Comparison of ENCODE assay signal across 10 cellular contexts in the genomic region with DNA sequence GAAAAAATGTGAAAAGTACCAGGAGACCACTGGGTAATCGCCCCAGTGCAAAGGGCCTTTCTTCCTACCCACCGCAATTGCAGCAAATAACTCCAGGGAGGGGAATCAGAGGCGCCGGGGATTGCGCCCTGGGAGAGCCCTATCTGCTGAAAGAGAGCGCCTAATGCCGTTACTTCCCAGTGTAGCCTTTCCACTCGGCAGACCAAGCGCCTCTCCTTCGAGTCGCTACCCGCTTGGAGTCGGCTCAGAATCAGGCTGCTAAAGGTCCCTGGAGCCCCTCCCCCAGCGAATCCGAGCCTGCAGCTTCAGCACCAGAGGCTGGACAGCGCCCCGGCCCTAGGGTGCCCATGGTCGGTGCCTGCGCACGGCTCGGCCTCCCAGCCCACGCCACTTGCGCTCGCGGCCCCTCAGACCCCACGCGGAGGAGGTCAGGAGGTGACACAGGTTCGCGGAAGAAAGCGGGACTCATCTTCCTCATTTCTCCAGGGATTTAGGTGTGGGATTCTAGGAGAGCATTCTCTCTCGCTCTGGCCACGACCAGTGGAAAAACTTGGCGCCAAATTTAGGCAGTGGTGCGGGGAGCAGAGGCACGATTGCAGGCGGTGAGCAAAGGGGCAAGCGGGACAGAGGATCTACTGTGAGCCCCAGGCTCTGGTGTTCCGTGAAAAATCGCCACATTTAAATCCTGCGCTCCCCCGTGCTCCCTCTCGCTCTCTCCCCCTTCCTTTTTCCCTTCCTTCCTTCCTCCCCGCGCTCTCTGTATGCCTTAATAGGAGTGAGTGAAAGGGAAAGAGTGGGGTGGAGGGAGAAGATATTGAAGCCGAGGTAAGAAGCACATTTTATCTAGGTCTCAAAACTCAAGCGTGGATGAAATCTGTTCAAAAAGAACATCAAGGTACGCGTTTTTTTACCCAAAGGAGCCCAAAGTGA. TPM values are rescaled to one million over a fixed set of nuclear protein-coding genes. Genes with fewer than 3 reads are reported as not detected.
A peak's percentile ranks its signal among the peaks of the same experiment; 100 is the strongest.
DNase-seq lines count a peak whose midpoint lies in the region; FAIRE-seq and TF ChIP-seq lines count a peak whose summit lies in the region.
"Had no signal": no experiment of that assay in that cellular context is flagged by ENCODE, and none has a peak within 500 bp of the region (broad histone marks: within the 10 kb centered on the region; RNA-seq: fewer than 3 reads in every experiment).

No MANE protein-coding gene starts in this region.

- 5 to 7% methylated on average over 31 to 48 of the region's 48 CpGs for WGBS in tibial nerve, 2 donors

- no peak overlapping the region for H3K4me3 Mint-ChIP-seq in activated CD4-positive, alpha-beta T cell treated with anti-CD3 and anti-CD28 coated beads, Interleukin-2, amount 10 ng/mL, durations not matched to agents 7 days and 5 days

- H3K36me3 Mint-ChIP-seq in activated CD4-positive, alpha-beta T cell treated with anti-CD3 and anti-CD28 coated beads, Interleukin-2, amount 10 ng/mL, durations not matched to agents 7 days and 5 days (ENCODE audit: low read depth) = peaks cover 2% of the 10 kb centered on the region

- no peaks in the 10 kb centered on the region for H3K9me3 ChIP-seq in tibial nerve

- intact Hi-C loops in posterior vena cava (cut with DNase I) = no loop called here

- POLR2A ChIA-PET in activated CD4-positive, alpha-beta T cell treated with anti-CD3 and anti-CD28 coated beads, Interleukin-2, amount 10 ng/mL, durations not matched to agents 7 days and 5 days (lab: Charles Lee) = no interaction called here

- TF ChIP-seq EP300 in tibial nerve (IDR thresholded peaks at IDR 0.05) = no peak

- no peaks in the 10 kb centered on the region for H3K9me3 Mint-ChIP-seq in activated CD4-positive, alpha-beta T cell treated with anti-CD3 and anti-CD28 coated beads, Interleukin-2, amount 10 ng/mL, durations not matched to agents 7 days and 5 days

- TF ChIP-seq CTCF in fibroblast of villous mesenchyme (IDR thresholded peaks at IDR 0.05; ENCODE audit: insufficient read depth, low read depth, low read length) = no peak
- TF ChIP-seq CTCF in tibial nerve (IDR thresholded peaks at IDR 0.05) = no peak

- no peak for TF ChIP-seq POLR2A in tibial nerve (IDR thresholded peaks at IDR 0.05)

- peaks cover 14% of the 10 kb centered on the region for H3K4me1 Mint-ChIP-seq in activated CD4-positive, alpha-beta T cell treated with anti-CD3 and anti-CD28 coated beads, Interleukin-2, amount 10 ng/mL, durations not matched to agents 7 days and 5 days

- peaks cover 0 to 58% of the 10 kb centered on the region in 2 donors for H3K27me3 ChIP-seq in tibial nerve

- H3K4me1 ChIP-seq in tibial nerve = peaks cover 0 to 22% (median 0%) of the 10 kb centered on the region in 4 donors

- no peak overlapping the region for H3K27ac ChIP-seq in tibial nerve
- H3K27ac ChIP-seq: BLaER1 treated with 17β-estradiol and CSF1 and Interleukin-3, amounts not matched to agents 10 nM and 100 nM had no signal

- no peak overlapping the region for H3K4me3 ChIP-seq in fibroblast of villous mesenchyme (ENCODE audit: low read depth, low read length)
- no peak overlapping the region for H3K4me3 ChIP-seq in tibial nerve
- H3K4me3 ChIP-seq: BLaER1 treated with 17β-estradiol and CSF1 and Interleukin-3, amounts not matched to agents 10 nM and 100 nM had no signal

- H3K36me3 ChIP-seq in tibial nerve = no peaks in the 10 kb centered on the region
- H3K36me3 ChIP-seq: BLaER1 treated with 17β-estradiol and CSF1 and Interleukin-3, amounts not matched to agents 10 nM and 100 nM had no signal

- no peak overlapping the region for H3K27ac Mint-ChIP-seq in activated CD4-positive, alpha-beta T cell treated with anti-CD3 and anti-CD28 coated beads, Interleukin-2, amount 10 ng/mL, durations not matched to agents 7 days and 5 days

- DNase-seq in NCI-H510A treated with DMSO at 0.1 percent for 48 hours (lab: John Stamatoyannopoulos, UW) (peak; percentile 48), NCI-H510A (lab: John Stamatoyannopoulos, UW) (no peak), fibroblast of villous mesenchyme (ENCODE audit: low read depth) (peak; percentile 47), posterior vena cava (ENCODE audit: low spot score) (peak; percentile 89), HTR-8/SVneo (ENCODE audit: insufficient read length, low spot score) (no peak), tibial nerve (ENCODE audit: low spot score in 2 of 2) (no peak), NCI-H187 treated with DMSO at 0.1 percent for 48 hours (lab: John Stamatoyannopoulos, UW) (no peak)
- peak; percentile 60 for DNase-seq in activated CD4-positive, alpha-beta T cell treated with anti-CD3 and anti-CD28 coated beads, Interleukin-2, amount 10 ng/mL, durations not matched to agents 7 days and 5 days

- FAIRE-seq in HTR-8/SVneo (lab: Jason Lieb, UNC) = no peak

- CTCF ChIA-PET in activated CD4-positive, alpha-beta T cell treated with anti-CD3 and anti-CD28 coated beads, Interleukin-2, amount 10 ng/mL, durations not matched to agents 7 days and 5 days (lab: Charles Lee) = no interaction called here

- peaks cover 76% of the 10 kb centered on the region for H3K27me3 Mint-ChIP-seq in activated CD4-positive, alpha-beta T cell treated with anti-CD3 and anti-CD28 coated beads, Interleukin-2, amount 10 ng/mL, durations not matched to agents 7 days and 5 days

RNA-seq across cellular contexts. Expression of gene AEN, which starts 15.4 kb away (rescaled TPM):
- total RNA-seq in activated CD4-positive, alpha-beta T cell treated with anti-CD3 and anti-CD28 coated beads, Interleukin-2, amount 10 ng/mL, durations not matched to agents 7 days and 5 days = 10 to 100 TPM; 45.7 to 52.5 TPM
- total RNA-seq in fibroblast of villous mesenchyme (64.7 and 81.6 TPM in 2 replicates), posterior vena cava (10 to 100 TPM; 12.2 to 24.3 TPM), tibial nerve (10 to 100 TPM; 10.1 to 17.8 (median 13.1) TPM)

RNA-seq across cellular contexts. Expression of gene ISG20, which starts 33.0 kb away (rescaled TPM):
- 100 to 1,000 TPM; 206 to 236 TPM for total RNA-seq in activated CD4-positive, alpha-beta T cell treated with anti-CD3 and anti-CD28 coated beads, Interleukin-2, amount 10 ng/mL, durations not matched to agents 7 days and 5 days
- total RNA-seq in fibroblast of villous mesenchyme (1.3 and 3.0 TPM in 2 replicates), posterior vena cava (1 to 10 TPM; 6.9 to 7.4 TPM), tibial nerve (10 to 100 TPM; 18.2 to 34.5 (median 23.8) TPM)
- total RNA-seq: temporal lobe had no signal

RNA-seq across cellular contexts. Expression of gene DET1, which starts 59.3 kb away (rescaled TPM):
- total RNA-seq in activated CD4-positive, alpha-beta T cell treated with anti-CD3 and anti-CD28 coated beads, Interleukin-2, amount 10 ng/mL, durations not matched to agents 7 days and 5 days = 1 to 10 TPM; 4.9 to 5.0 TPM
- total RNA-seq in fibroblast of villous mesenchyme (6.4 and 7.8 TPM in 2 replicates), posterior vena cava (1 to 10 TPM; 3.1 to 6.4 TPM), tibial nerve (10 to 100 TPM in 1 of 4 donors, 1 to 10 TPM in 3; 6.6 to 16.2 (median 7.8) TPM)

Comparison
In these comparisons a context has a peak if more than half of its experiments do, and no peak if none do; other contexts are left out.
1. DNase-seq: peak in NCI-H510A treated with DMSO at 0.1 percent for 48 hours (single experiment), activated CD4-positive, alpha-beta T cell treated with anti-CD3 and anti-CD28 coated beads, Interleukin-2, amount 10 ng/mL, durations not matched to agents 7 days and 5 days (single experiment), fibroblast of villous mesenchyme (single experiment) and posterior vena cava (single experiment); none in NCI-H510A (single experiment), HTR-8/SVneo (single experiment), tibial nerve (0 of 2) and NCI-H187 treated with DMSO at 0.1 percent for 48 hours (single experiment).
2. RNA of gene ISG20, which starts 33.0 kb away (total RNA-seq): 206 to 236 TPM in activated CD4-positive, alpha-beta T cell treated with anti-CD3 and anti-CD28 coated beads, Interleukin-2, amount 10 ng/mL, durations not matched to agents 7 days and 5 days; 18.2 to 34.5 TPM in tibial nerve, 6.9 to 7.4 TPM in posterior vena cava and 1.3 to 3.0 TPM in fibroblast of villous mesenchyme; every median in the first group is over 4 times any median in the second.